Comparison of ENCODE assay signal across 17 cellular contexts in genomic region chr17:73792994-73793393, GRCh38.
"Had no signal": no experiment of that assay in that cellular context is flagged by ENCODE, and none has a peak within 500 bp of the region (broad histone marks: within the 10 kb centered on the region; RNA-seq: fewer than 3 reads in every experiment).

No MANE protein-coding gene starts in this region.

- H3K9me3 ChIP-seq: MG63, SJSA1 had no signal

- H3K36me3 ChIP-seq: MG63, SJSA1 had no signal

- H3K4me3 ChIP-seq: MG63, SJSA1, SK-N-MC had no signal

- H3K27ac ChIP-seq: HL-60, SJSA1, SK-N-MC had no signal

- DNase-seq: Karpas-422, KG1, MG63, NCI-H1092 treated with DMSO at 0.1 percent for 48 hours, NCI-H146, NCI-H1694 treated with DMSO at 0.1 percent for 48 hours, NCI-H1930, NCI-H2081, NCI-H2107, NCI-H2227 treated with DMSO at 0.1 percent for 48 hours, NCI-H526, Right ventricle myocardium superior, RPMI8226, SIG-M5 had no signal
